Comparison of ENCODE assay signal across 2 cellular contexts in the genomic region with DNA sequence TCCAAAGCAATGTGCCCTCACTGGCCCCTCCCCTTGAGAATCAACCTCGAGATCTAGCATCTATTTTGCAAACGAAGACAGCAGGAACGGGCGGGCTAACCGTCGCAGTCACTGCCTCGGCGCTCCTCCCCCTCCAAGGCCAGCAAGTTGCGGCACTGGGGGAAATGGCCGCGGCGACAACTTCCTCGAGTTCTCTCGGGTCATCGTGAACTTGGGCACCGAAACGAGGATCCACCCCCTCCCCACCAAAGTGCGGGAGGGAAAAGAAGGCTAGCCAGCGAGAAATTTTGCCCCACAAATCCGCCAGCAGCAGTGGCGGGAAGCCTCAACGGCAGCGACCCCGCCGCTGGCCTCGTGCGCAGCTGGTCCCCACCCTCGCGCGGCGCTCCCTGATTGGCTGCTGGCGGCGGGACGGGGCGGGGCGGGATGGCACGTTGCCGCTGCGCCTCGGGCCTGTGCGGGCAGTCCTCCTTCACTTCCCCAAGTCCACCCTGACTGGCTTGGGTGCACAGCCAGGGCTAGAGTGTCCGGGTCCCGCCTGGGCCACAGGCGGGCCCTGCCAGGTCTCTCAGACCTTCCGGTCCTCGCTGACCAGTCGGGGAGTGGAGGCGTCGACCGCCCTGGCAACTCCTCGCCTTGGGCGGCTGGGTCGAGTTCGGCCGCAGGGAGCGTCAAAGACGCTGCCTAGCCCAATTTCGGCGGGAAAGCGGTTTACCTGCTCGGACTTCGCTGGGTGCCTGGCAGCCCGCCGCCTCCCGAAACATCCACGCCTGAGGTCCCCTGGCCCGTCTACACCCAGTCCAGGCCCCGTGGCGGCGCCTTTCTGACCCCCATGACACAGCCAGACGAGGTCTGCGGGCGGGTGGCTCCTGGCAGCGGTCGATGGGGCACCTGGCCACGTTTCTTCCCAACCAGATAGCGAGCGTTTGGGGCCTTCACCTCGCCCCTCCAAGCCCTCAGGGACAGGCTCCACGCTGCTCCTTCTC.
TF ChIP-seq lines count a peak whose summit lies in the region.

A gene with protein sequence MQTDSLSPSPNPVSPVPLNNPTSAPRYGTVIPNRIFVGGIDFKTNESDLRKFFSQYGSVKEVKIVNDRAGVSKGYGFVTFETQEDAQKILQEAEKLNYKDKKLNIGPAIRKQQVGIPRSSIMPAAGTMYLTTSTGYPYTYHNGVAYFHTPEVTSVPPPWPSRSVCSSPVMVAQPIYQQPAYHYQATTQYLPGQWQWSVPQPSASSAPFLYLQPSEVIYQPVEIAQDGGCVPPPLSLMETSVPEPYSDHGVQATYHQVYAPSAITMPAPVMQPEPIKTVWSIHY (minus strand): TSS at position 364 of the 986 bp plus-strand sequence. CDS start 3,469 bp downstream, outside the sequence.

TF ChIP-seq in IMR-90, 13 proteins besides CTCF, POLR2A, EP300 and RAD21:
- TF ChIP-seq BHLHE40 (IDR thresholded peaks at IDR 0.05; ENCODE audit: low read depth, low read length) (no peak), MAZ (IDR thresholded peaks at IDR 0.05; ENCODE audit: borderline replicate concordance, low read depth, low read length) (no peak), CHD1 (IDR thresholded peaks at IDR 0.05; ENCODE audit: low read depth, low read length) (no peak), RFX5 (IDR thresholded peaks at IDR 0.05; ENCODE audit: low read depth, low read length) (no peak), SMC3 (IDR thresholded peaks at IDR 0.05; ENCODE audit: low read depth, low read length) (no peak), CEBPB (IDR thresholded peaks at IDR 0.05; ENCODE audit: low read depth, low read length) (no peak), NFE2L2 (IDR thresholded peaks at IDR 0.05; ENCODE audit: low read depth, low read length) (no peak), MXI1 (IDR thresholded peaks at IDR 0.05; ENCODE audit: borderline replicate concordance, low read depth, low read length) (no peak), RCOR1 (IDR thresholded peaks at IDR 0.05; ENCODE audit: insufficient replicate concordance, low read length) (no peak), MAFK (IDR thresholded peaks at IDR 0.05; ENCODE audit: low read depth, low read length) (no peak), FOS (IDR thresholded peaks at IDR 0.05; ENCODE audit: low read depth, low read length) (no peak)
- TF ChIP-seq, protein P1, sequence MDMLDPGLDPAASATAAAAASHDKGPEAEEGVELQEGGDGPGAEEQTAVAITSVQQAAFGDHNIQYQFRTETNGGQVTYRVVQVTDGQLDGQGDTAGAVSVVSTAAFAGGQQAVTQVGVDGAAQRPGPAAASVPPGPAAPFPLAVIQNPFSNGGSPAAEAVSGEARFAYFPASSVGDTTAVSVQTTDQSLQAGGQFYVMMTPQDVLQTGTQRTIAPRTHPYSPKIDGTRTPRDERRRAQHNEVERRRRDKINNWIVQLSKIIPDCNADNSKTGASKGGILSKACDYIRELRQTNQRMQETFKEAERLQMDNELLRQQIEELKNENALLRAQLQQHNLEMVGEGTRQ (IDR thresholded peaks at IDR 0.05; ENCODE audit: low read depth, low read length) = no peak
- TF ChIP-seq, protein P2, sequence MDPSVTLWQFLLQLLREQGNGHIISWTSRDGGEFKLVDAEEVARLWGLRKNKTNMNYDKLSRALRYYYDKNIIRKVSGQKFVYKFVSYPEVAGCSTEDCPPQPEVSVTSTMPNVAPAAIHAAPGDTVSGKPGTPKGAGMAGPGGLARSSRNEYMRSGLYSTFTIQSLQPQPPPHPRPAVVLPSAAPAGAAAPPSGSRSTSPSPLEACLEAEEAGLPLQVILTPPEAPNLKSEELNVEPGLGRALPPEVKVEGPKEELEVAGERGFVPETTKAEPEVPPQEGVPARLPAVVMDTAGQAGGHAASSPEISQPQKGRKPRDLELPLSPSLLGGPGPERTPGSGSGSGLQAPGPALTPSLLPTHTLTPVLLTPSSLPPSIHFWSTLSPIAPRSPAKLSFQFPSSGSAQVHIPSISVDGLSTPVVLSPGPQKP (IDR thresholded peaks at IDR 0.05; ENCODE audit: borderline replicate concordance, low read depth, low read length) = no peak
TF ChIP-seq in IMR-90: peak in this region for 0.

TF ChIP-seq in K562, 482 proteins besides CTCF, POLR2A, EP300 and RAD21:
- no peak for TF ChIP-seq EZH2 (IDR thresholded peaks at IDR 0.05; ENCODE audit: borderline replicate concordance, low read depth, low read length)
- TF ChIP-seq, protein P3, sequence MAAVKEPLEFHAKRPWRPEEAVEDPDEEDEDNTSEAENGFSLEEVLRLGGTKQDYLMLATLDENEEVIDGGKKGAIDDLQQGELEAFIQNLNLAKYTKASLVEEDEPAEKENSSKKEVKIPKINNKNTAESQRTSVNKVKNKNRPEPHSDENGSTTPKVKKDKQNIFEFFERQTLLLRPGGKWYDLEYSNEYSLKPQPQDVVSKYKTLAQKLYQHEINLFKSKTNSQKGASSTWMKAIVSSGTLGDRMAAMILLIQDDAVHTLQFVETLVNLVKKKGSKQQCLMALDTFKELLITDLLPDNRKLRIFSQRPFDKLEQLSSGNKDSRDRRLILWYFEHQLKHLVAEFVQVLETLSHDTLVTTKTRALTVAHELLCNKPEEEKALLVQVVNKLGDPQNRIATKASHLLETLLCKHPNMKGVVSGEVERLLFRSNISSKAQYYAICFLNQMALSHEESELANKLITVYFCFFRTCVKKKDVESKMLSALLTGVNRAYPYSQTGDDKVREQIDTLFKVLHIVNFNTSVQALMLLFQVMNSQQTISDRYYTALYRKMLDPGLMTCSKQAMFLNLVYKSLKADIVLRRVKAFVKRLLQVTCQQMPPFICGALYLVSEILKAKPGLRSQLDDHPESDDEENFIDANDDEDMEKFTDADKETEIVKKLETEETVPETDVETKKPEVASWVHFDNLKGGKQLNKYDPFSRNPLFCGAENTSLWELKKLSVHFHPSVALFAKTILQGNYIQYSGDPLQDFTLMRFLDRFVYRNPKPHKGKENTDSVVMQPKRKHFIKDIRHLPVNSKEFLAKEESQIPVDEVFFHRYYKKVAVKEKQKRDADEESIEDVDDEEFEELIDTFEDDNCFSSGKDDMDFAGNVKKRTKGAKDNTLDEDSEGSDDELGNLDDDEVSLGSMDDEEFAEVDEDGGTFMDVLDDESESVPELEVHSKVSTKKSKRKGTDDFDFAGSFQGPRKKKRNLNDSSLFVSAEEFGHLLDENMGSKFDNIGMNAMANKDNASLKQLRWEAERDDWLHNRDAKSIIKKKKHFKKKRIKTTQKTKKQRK (IDR thresholded peaks at IDR 0.05; ENCODE audit: borderline replicate concordance, low read depth, low read length) = no peak
- TF ChIP-seq, protein P4, sequence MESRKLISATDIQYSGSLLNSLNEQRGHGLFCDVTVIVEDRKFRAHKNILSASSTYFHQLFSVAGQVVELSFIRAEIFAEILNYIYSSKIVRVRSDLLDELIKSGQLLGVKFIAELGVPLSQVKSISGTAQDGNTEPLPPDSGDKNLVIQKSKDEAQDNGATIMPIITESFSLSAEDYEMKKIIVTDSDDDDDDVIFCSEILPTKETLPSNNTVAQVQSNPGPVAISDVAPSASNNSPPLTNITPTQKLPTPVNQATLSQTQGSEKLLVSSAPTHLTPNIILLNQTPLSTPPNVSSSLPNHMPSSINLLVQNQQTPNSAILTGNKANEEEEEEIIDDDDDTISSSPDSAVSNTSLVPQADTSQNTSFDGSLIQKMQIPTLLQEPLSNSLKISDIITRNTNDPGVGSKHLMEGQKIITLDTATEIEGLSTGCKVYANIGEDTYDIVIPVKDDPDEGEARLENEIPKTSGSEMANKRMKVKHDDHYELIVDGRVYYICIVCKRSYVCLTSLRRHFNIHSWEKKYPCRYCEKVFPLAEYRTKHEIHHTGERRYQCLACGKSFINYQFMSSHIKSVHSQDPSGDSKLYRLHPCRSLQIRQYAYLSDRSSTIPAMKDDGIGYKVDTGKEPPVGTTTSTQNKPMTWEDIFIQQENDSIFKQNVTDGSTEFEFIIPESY (CRISPR knock-in tag; IDR thresholded peaks at IDR 0.05) = peak; percentile 40; the same call in 1 of the 2 replicates
